Comparison of ENCODE assay signal across 1 cellular context in the genomic region with DNA sequence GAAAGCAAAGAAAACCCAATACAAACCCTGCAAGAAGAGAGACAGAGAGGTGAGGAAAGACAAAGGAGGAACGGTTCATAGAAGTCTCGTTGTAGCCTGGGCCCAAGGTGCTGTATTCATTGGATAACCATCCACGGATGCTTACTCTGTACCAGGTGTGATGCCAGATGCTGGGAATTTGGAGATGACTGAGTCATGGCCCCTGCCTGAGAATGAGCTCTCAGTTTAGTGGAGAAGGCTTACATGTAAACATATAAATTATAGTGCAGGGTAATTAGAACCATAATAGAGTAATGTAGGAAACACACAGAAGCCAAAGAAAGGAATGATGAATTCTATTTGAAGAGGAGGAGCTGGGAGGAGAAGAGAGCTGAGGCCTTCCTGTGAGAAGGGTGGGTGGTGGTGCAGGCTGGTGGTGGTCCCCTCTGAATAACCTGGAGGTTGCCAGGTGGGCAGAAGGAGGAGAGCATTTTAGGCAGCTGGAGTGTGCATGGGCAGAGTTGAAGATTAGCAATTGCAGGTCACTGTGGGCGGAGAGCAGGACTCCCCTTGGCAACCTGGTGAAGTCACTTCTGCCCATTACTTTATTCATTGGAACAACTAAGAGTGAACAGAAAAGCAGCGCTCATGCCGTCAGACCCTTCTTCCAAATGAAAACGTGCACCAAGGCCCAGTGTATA.
TF ChIP-seq lines count a peak whose summit lies in the region.

No MANE protein-coding gene starts in this region.

TF ChIP-seq in GM23338, 12 proteins besides CTCF, POLR2A, EP300 and RAD21 (continued from another document):
- TF ChIP-seq, protein P1, sequence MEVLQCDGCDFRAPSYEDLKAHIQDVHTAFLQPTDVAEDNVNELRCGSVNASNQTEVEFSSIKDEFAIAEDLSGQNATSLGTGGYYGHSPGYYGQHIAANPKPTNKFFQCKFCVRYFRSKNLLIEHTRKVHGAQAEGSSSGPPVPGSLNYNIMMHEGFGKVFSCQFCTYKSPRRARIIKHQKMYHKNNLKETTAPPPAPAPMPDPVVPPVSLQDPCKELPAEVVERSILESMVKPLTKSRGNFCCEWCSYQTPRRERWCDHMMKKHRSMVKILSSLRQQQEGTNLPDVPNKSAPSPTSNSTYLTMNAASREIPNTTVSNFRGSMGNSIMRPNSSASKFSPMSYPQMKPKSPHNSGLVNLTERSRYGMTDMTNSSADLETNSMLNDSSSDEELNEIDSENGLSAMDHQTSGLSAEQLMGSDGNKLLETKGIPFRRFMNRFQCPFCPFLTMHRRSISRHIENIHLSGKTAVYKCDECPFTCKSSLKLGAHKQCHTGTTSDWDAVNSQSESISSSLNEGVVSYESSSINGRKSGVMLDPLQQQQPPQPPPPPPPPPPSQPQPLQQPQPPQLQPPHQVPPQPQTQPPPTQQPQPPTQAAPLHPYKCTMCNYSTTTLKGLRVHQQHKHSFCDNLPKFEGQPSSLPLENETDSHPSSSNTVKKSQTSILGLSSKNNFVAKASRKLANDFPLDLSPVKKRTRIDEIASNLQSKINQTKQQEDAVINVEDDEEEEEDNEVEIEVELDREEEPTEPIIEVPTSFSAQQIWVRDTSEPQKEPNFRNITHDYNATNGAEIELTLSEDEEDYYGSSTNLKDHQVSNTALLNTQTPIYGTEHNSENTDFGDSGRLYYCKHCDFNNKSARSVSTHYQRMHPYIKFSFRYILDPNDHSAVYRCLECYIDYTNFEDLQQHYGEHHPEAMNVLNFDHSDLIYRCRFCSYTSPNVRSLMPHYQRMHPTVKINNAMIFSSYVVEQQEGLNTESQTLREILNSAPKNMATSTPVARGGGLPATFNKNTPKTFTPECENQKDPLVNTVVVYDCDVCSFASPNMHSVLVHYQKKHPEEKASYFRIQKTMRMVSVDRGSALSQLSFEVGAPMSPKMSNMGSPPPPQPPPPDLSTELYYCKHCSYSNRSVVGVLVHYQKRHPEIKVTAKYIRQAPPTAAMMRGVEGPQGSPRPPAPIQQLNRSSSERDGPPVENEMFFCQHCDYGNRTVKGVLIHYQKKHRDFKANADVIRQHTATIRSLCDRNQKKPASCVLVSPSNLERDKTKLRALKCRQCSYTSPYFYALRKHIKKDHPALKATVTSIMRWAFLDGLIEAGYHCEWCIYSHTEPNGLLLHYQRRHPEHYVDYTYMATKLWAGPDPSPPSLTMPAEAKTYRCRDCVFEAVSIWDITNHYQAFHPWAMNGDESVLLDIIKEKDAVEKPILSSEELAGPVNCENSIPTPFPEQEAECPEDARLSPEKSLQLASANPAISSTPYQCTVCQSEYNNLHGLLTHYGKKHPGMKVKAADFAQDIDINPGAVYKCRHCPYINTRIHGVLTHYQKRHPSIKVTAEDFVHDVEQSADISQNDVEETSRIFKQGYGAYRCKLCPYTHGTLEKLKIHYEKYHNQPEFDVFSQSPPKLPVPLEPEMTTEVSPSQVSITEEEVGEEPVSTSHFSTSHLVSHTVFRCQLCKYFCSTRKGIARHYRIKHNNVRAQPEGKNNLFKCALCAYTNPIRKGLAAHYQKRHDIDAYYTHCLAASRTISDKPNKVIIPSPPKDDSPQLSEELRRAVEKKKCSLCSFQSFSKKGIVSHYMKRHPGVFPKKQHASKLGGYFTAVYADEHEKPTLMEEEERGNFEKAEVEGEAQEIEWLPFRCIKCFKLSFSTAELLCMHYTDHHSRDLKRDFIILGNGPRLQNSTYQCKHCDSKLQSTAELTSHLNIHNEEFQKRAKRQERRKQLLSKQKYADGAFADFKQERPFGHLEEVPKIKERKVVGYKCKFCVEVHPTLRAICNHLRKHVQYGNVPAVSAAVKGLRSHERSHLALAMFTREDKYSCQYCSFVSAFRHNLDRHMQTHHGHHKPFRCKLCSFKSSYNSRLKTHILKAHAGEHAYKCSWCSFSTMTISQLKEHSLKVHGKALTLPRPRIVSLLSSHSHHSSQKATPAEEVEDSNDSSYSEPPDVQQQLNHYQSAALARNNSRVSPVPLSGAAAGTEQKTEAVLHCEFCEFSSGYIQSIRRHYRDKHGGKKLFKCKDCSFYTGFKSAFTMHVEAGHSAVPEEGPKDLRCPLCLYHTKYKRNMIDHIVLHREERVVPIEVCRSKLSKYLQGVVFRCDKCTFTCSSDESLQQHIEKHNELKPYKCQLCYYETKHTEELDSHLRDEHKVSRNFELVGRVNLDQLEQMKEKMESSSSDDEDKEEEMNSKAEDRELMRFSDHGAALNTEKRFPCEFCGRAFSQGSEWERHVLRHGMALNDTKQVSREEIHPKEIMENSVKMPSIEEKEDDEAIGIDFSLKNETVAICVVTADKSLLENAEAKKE (CRISPR knock-in tag; IDR thresholded peaks at IDR 0.05) = no peak
- TF ChIP-seq POLR2AphosphoS5 (IDR thresholded peaks at IDR 0.05; ENCODE audit: low read depth) = no peak
- no peak for TF ChIP-seq STAT1 (IDR thresholded peaks at IDR 0.05; ENCODE audit: unreplicated experiment)
- no peak for TF ChIP-seq ZNF331 (CRISPR knock-in tag; IDR thresholded peaks at IDR 0.05; ENCODE audit: low read depth)
- TF ChIP-seq EZH2 (IDR thresholded peaks at IDR 0.05; ENCODE audit: low read depth, unreplicated experiment) = no peak
- no peak for TF ChIP-seq NANOG (IDR thresholded peaks at IDR 0.05; ENCODE audit: borderline replicate concordance)
- TF ChIP-seq JUNB (IDR thresholded peaks at IDR 0.05; ENCODE audit: unreplicated experiment) = no peak
- no peak for TF ChIP-seq ETS1 (IDR thresholded peaks at IDR 0.05)
